Comparison of ENCODE assay signal across 16 cellular contexts in the genomic region with DNA sequence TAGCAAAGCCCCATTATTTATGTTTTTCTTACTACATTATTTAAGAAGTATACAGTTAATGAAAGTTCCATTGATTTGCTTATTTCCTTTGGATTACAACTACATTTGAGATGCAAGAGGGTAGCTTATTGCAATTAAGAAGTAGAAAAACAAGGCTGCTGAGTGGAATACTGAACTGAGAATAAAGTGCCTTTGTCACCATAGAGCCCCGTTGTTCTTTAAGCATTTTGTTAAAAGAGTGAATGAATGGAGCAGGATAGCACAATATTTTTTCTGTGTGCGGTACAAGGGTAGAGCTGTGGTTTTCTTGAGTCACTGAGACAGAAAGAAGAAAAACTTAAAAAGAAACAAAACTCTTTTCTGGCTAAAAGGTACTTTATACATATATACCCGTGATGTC.
"Had no signal": no experiment of that assay in that cellular context is flagged by ENCODE, and none has a peak within 500 bp of the region (broad histone marks: within the 10 kb centered on the region; RNA-seq: fewer than 3 reads in every experiment).

No MANE protein-coding gene starts in this region.

- H3K36me3 ChIP-seq: esophagus muscularis mucosa, lower lobe of right lung, tibial nerve had no signal

- H3K27ac ChIP-seq: esophagus muscularis mucosa, lower lobe of right lung, tibial nerve had no signal

- H3K27me3 Mint-ChIP-seq: activated naive CD8-positive, alpha-beta T cell treated with anti-CD3 and anti-CD28 coated beads for 36 hours; brain had no signal

- ATAC-seq: left colon, lower lobe of right lung had no signal

- H3K4me3 ChIP-seq: esophagus muscularis mucosa, lower lobe of right lung, tibial nerve had no signal

- DNase-seq: activated CD4-positive, alpha-beta T cell treated with anti-CD3 and anti-CD28 coated beads, Interleukin-2, amount 50 U/mL, for 4 hours; activated gamma-delta T cell; activated naive CD8-positive, alpha-beta T cell treated with anti-CD3 and anti-CD28 coated beads for 36 hours; central memory CD4-positive, alpha-beta T cell; cortex of kidney; effector CD4-positive, alpha-beta T cell; left colon; lower lobe of right lung; nucleus accumbens; posterior cingulate gyrus; stimulated activated naive CD4-positive, alpha-beta T cell had no signal

- H3K27ac Mint-ChIP-seq: activated naive CD8-positive, alpha-beta T cell treated with anti-CD3 and anti-CD28 coated beads for 36 hours; mesothelial cell of epicardium; nephron had no signal

- H3K4me3 Mint-ChIP-seq: activated naive CD8-positive, alpha-beta T cell treated with anti-CD3 and anti-CD28 coated beads for 36 hours; mesothelial cell of epicardium; nephron had no signal

- H3K4me1 Mint-ChIP-seq: nephron had no signal

- H3K9me3 ChIP-seq: esophagus muscularis mucosa, lower lobe of right lung, tibial nerve had no signal

- H3K27me3 ChIP-seq: esophagus muscularis mucosa, tibial nerve had no signal
